In genomic region chr2:205714789-205715411, GRCh38 we compare ENCODE assay signal across 1 cellular context.
TF ChIP-seq lines count a peak whose summit lies in the region.

No MANE protein-coding gene starts in this region.

TF ChIP-seq in GM23338, 12 proteins besides CTCF, POLR2A, EP300 and RAD21 (continued from another document):
- TF ChIP-seq, protein P1, sequence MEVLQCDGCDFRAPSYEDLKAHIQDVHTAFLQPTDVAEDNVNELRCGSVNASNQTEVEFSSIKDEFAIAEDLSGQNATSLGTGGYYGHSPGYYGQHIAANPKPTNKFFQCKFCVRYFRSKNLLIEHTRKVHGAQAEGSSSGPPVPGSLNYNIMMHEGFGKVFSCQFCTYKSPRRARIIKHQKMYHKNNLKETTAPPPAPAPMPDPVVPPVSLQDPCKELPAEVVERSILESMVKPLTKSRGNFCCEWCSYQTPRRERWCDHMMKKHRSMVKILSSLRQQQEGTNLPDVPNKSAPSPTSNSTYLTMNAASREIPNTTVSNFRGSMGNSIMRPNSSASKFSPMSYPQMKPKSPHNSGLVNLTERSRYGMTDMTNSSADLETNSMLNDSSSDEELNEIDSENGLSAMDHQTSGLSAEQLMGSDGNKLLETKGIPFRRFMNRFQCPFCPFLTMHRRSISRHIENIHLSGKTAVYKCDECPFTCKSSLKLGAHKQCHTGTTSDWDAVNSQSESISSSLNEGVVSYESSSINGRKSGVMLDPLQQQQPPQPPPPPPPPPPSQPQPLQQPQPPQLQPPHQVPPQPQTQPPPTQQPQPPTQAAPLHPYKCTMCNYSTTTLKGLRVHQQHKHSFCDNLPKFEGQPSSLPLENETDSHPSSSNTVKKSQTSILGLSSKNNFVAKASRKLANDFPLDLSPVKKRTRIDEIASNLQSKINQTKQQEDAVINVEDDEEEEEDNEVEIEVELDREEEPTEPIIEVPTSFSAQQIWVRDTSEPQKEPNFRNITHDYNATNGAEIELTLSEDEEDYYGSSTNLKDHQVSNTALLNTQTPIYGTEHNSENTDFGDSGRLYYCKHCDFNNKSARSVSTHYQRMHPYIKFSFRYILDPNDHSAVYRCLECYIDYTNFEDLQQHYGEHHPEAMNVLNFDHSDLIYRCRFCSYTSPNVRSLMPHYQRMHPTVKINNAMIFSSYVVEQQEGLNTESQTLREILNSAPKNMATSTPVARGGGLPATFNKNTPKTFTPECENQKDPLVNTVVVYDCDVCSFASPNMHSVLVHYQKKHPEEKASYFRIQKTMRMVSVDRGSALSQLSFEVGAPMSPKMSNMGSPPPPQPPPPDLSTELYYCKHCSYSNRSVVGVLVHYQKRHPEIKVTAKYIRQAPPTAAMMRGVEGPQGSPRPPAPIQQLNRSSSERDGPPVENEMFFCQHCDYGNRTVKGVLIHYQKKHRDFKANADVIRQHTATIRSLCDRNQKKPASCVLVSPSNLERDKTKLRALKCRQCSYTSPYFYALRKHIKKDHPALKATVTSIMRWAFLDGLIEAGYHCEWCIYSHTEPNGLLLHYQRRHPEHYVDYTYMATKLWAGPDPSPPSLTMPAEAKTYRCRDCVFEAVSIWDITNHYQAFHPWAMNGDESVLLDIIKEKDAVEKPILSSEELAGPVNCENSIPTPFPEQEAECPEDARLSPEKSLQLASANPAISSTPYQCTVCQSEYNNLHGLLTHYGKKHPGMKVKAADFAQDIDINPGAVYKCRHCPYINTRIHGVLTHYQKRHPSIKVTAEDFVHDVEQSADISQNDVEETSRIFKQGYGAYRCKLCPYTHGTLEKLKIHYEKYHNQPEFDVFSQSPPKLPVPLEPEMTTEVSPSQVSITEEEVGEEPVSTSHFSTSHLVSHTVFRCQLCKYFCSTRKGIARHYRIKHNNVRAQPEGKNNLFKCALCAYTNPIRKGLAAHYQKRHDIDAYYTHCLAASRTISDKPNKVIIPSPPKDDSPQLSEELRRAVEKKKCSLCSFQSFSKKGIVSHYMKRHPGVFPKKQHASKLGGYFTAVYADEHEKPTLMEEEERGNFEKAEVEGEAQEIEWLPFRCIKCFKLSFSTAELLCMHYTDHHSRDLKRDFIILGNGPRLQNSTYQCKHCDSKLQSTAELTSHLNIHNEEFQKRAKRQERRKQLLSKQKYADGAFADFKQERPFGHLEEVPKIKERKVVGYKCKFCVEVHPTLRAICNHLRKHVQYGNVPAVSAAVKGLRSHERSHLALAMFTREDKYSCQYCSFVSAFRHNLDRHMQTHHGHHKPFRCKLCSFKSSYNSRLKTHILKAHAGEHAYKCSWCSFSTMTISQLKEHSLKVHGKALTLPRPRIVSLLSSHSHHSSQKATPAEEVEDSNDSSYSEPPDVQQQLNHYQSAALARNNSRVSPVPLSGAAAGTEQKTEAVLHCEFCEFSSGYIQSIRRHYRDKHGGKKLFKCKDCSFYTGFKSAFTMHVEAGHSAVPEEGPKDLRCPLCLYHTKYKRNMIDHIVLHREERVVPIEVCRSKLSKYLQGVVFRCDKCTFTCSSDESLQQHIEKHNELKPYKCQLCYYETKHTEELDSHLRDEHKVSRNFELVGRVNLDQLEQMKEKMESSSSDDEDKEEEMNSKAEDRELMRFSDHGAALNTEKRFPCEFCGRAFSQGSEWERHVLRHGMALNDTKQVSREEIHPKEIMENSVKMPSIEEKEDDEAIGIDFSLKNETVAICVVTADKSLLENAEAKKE (CRISPR knock-in tag; IDR thresholded peaks at IDR 0.05) = no peak
- TF ChIP-seq CREB1 (CRISPR knock-in tag; IDR thresholded peaks at IDR 0.05; ENCODE audit: low read depth) = no peak
- TF ChIP-seq EZH2 (IDR thresholded peaks at IDR 0.05; ENCODE audit: low read depth, unreplicated experiment) = no peak
- TF ChIP-seq JUNB (IDR thresholded peaks at IDR 0.05; ENCODE audit: unreplicated experiment) = no peak
TF ChIP-seq in GM23338: peak in this region for 0.
